In genomic region chr11:78820722-78821121, GRCh38 we compare ENCODE assay signal across 18 cellular contexts.
A peak's percentile ranks its signal among the peaks of the same experiment; 100 is the strongest.
DNase-seq lines count a peak whose midpoint lies in the region; ATAC-seq and TF ChIP-seq lines count a peak whose summit lies in the region.
"Had no signal": no experiment of that assay in that cellular context is flagged by ENCODE, and none has a peak within 500 bp of the region (broad histone marks: within the 10 kb centered on the region; RNA-seq: fewer than 3 reads in every experiment).

No MANE protein-coding gene starts in this region.

- H3K27ac ChIP-seq in AG04450 (ENCODE audit: low read depth, low read length): peak overlapping the region; percentile 42
- no peak overlapping the region for H3K27ac ChIP-seq in stomach
- H3K27ac ChIP-seq: BLaER1 treated with 17β-estradiol and CSF1 and Interleukin-3, amounts not matched to agents 10 nM and 100 nM; HL-60 had no signal

- TF ChIP-seq EP300 in stomach (IDR thresholded peaks at IDR 0.05): no peak

- no peak for DNase-seq in AG04450 (ENCODE audit: low read depth, low spot score)
- peak; percentile 23 for DNase-seq in RPMI8226
- peak; percentile 12 for DNase-seq in midbrain (lab: John Stamatoyannopoulos, UW)
- DNase-seq in stomach: peak; percentile 46
- no peak for DNase-seq in SHP77 treated with DMSO at 0.1 percent for 48 hours (lab: John Stamatoyannopoulos, UW)
- no peak for DNase-seq in activated CD4-positive, alpha-beta T cell treated with anti-CD3 and anti-CD28 coated beads for 1 hour
- DNase-seq: 8988T; Calu3; CD8-positive, alpha-beta T cell; DMS 273 treated with DMSO at 0.1 percent for 48 hours; DMS53; DND-41; EL had no signal

- H3K27me3 ChIP-seq in AG04450 (ENCODE audit: control insufficient read depth, insufficient read depth, low read length) (no peaks in the 10 kb centered on the region), stomach (no peaks in the 10 kb centered on the region)
- H3K27me3 ChIP-seq: BLaER1 treated with 17β-estradiol and CSF1 and Interleukin-3, amounts not matched to agents 10 nM and 100 nM had no signal

- H3K36me3 ChIP-seq in stomach: no peaks in the 10 kb centered on the region
- H3K36me3 ChIP-seq: BLaER1 treated with 17β-estradiol and CSF1 and Interleukin-3, amounts not matched to agents 10 nM and 100 nM had no signal

- TF ChIP-seq POLR2A in stomach (IDR thresholded peaks at IDR 0.05): no peak

- H3K4me1 ChIP-seq in stomach: no peaks in the 10 kb centered on the region

- 33 to 60% (median 38%) methylated on average over 3 of the region's 3 CpGs for WGBS in stomach, 5 donors

- intact Hi-C loops in stomach (cut with DNase I; ENCODE audit: low total_unique reads): no loop called here

- TF ChIP-seq CTCF in AG04450 (IDR thresholded peaks at IDR 0.05; ENCODE audit: low read depth, low read length) (no peak), stomach (IDR thresholded peaks at IDR 0.05) (no peak)

- POLR2A ChIA-PET in AG04450 (lab: Yijun Ruan, JAX): interaction anchor here (1.5 kb wide), 1 partner anchor 11 kb away, joined by 6 read pairs; no protein-coding TSS in a partner anchor

- CTCF ChIA-PET in AG04450 (lab: Charles Lee): interaction anchor here (2.8 kb wide), 1 partner anchor 22 kb away, joined by 10 read pairs; no protein-coding TSS in a partner anchor

- H3K9me3 ChIP-seq in AG04450 (ENCODE audit: control insufficient read depth, insufficient read depth, low read length) (peaks cover 4% of the 10 kb centered on the region; the same call in 1 of the 2 replicates), stomach (no peaks in the 10 kb centered on the region)
- H3K9me3 ChIP-seq: BLaER1 treated with 17β-estradiol and CSF1 and Interleukin-3, amounts not matched to agents 10 nM and 100 nM had no signal

- H3K4me3 ChIP-seq in AG04450 (ENCODE audit: low read depth, low read length) (no peak overlapping the region), stomach (no peak overlapping the region)
- H3K4me3 ChIP-seq: BLaER1 treated with 17β-estradiol and CSF1 and Interleukin-3, amounts not matched to agents 10 nM and 100 nM; GM12878; GM23338 had no signal

- ATAC-seq in GM18867 (IDR thresholded peaks at IDR 0.05; ENCODE audit: unreplicated experiment): no peak
- ATAC-seq: CD8-positive, alpha-beta T cell; GM12878; GM23338 had no signal

Comparison
In these comparisons a context has a peak if more than half of its experiments do, and no peak if none do; other contexts are left out.
1. DNase-seq: peak in RPMI8226 (single experiment), midbrain (single experiment) and stomach (single experiment); none in AG04450 (single experiment), SHP77 treated with DMSO at 0.1 percent for 48 hours (single experiment) and activated CD4-positive, alpha-beta T cell treated with anti-CD3 and anti-CD28 coated beads for 1 hour (single experiment).